In genomic region chr1:205627956-205628355, GRCh38 we compare ENCODE assay signal across 1 cellular context.
TF ChIP-seq lines count a peak whose summit lies in the region.

No MANE protein-coding gene starts in this region.

TF ChIP-seq in WTC11, 78 proteins besides CTCF, POLR2A, EP300 and RAD21 (continued from another document):
- TF ChIP-seq TEAD4 (CRISPR knock-in tag; IDR thresholded peaks at IDR 0.05), result no peak
- TF ChIP-seq ZNF232 (CRISPR knock-in tag; IDR thresholded peaks at IDR 0.05), result no peak
